Comparison of ENCODE assay signal across 9 cellular contexts in the genomic region with DNA sequence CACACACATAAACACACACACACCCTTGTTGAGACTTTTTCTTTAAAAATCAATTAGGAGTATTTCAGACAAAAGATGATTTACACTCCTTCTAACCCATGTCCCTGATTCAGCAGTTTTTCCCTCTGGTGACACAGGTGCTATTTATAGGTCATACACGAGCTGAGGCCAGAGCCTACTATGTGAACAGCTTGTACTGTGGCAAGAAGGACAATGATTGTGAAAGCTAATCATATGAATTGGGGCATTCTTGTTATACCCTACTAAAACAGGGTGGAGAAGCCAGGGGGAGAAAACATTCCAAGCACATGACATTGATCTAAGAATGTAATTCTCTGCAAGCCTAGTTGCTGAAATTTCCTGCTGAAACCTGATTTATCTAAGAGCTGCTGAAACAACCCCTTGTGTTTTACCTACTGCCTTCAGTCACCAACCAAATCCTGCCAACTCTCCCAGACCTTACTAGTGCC.
DNase-seq lines count a peak whose midpoint lies in the region; ATAC-seq and TF ChIP-seq lines count a peak whose summit lies in the region.
"Had no signal": no experiment of that assay in that cellular context is flagged by ENCODE, and none has a peak within 500 bp of the region (broad histone marks: within the 10 kb centered on the region; RNA-seq: fewer than 3 reads in every experiment).

No MANE protein-coding gene starts in this region.

- no peaks in the 10 kb centered on the region for H3K36me3 ChIP-seq in upper lobe of right lung

- intact Hi-C loops in upper lobe of right lung (cut with DNase I), result no loop called here

- peak; percentile 93 for ATAC-seq in upper lobe of right lung

- peaks cover 7% of the 10 kb centered on the region for H3K4me1 ChIP-seq in upper lobe of right lung

- no peaks in the 10 kb centered on the region for H3K9me3 ChIP-seq in upper lobe of right lung

- peak overlapping the region; percentile 81 for H3K27ac ChIP-seq in epithelial cell of prostate
- H3K27ac ChIP-seq in upper lobe of right lung, result peak overlapping the region; percentile 5

- DNase-seq in DMS53 (lab: John Stamatoyannopoulos, UW) (peak; percentile 16), DMS53 treated with DMSO at 0.1 percent for 48 hours (lab: John Stamatoyannopoulos, UW; ENCODE audit: unreplicated experiment) (no peak), epithelial cell of prostate (ENCODE audit: low read depth, low spot score) (peak; percentile 37), medulla oblongata (ENCODE audit: extremely low spot score) (peak; percentile 59), upper lobe of right lung (no peak), LoVo (ENCODE audit: low spot score) (no peak), erythroblast (lab: John Stamatoyannopoulos, UW) (no peak), NCI-H526 treated with DMSO at 0.1 percent for 48 hours (lab: John Stamatoyannopoulos, UW) (no peak)
- DNase-seq: 8988T had no signal

- no peaks in the 10 kb centered on the region for H3K27me3 ChIP-seq in upper lobe of right lung

- TF ChIP-seq POLR2A in erythroblast (IDR thresholded peaks at IDR 0.05; ENCODE audit: low read length), result no peak

- H3K4me3 ChIP-seq in upper lobe of right lung, result no peak overlapping the region

- TF ChIP-seq CTCF in upper lobe of right lung (IDR thresholded peaks at IDR 0.05), result no peak

Comparison
In these comparisons a context has a peak if more than half of its experiments do, and no peak if none do; other contexts are left out.
1. DNase-seq: peak in DMS53 (single experiment), epithelial cell of prostate (single experiment) and medulla oblongata (single experiment); none in DMS53 treated with DMSO at 0.1 percent for 48 hours (single experiment), upper lobe of right lung (single experiment), LoVo (single experiment), erythroblast (0 of 2) and NCI-H526 treated with DMSO at 0.1 percent for 48 hours (single experiment).